ENCODE assay signal across 8 cellular contexts in the genomic region with DNA sequence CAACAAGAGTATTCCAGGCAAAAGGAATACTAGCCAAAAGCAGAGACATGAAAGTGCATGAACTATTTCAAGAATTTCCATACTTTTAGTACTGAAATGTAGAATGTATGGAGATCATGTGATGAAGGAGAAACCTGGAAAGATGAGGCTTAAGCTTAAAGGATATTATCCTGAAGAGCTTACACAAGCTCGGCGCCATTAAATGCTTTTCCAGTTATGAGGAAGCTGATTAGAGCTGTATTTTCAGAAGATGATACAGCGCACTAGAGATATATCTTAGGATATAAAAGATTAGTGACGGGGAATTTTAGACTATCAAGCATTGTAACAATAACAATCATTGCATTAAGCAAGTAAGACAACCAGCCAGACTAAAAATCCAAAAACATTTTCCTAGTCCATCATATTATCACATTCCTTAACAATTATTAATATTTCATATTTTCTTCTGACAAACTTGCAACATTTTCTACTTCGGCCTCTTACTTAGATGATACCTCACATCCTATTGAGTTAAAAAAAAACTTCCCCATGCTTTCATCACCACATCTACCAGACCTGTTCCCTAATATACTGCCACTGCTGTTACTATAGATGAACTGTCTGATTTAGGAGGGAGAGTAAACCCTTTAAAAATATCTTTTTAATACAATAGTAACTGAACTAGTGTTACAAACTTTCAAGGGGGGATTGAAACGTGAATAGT. TPM values are rescaled to one million over a fixed set of nuclear protein-coding genes. Genes with fewer than 3 reads are reported as not detected.
DNase-seq lines count a peak whose midpoint lies in the region; ATAC-seq and TF ChIP-seq lines count a peak whose summit lies in the region.

No MANE protein-coding gene starts in this region.

- intact Hi-C loops in activated CD4-positive, alpha-beta T cell treated with anti-CD3 and anti-CD28 coated beads for 36 hours (cut with DNase I, micrococcal nuclease), result loop anchor here (2.0 to 10.0 kb wide), 3 partner anchors 20 to 1652 kb away; a partner anchor contains a TSS

- CTCF ChIA-PET in activated CD4-positive, alpha-beta T cell treated with anti-CD3 and anti-CD28 coated beads for 36 hours (lab: Charles Lee), result interaction anchor here (0.5 to 2.4 kb wide), 8 partner anchors 30 to 499 kb away, joined by 3 to 11 read pairs (median 5); no protein-coding TSS in a partner anchor

- H3K36me3 ChIP-seq in iPS-15b (ENCODE audit: control insufficient read depth, insufficient read depth, low read length) (no peaks in the 10 kb centered on the region), subcutaneous abdominal adipose tissue (ENCODE audit: control insufficient read depth in 5 of 5, insufficient read depth in 5 of 5, low read length in 5 of 5) (peaks cover 5 to 12% (median 9%) of the 10 kb centered on the region in 5 donors)

- no peaks in the 10 kb centered on the region for H3K9me3 Mint-ChIP-seq in activated CD4-positive, alpha-beta T cell treated with anti-CD3 and anti-CD28 coated beads for 36 hours (ENCODE audit: low read depth)

- no peaks in the 10 kb centered on the region for H3K27me3 ChIP-seq in iPS-15b (ENCODE audit: control insufficient read depth, insufficient read depth, low read length)
- H3K27me3 ChIP-seq in subcutaneous abdominal adipose tissue (ENCODE audit: control insufficient read depth in 5 of 5, insufficient read depth in 4 of 5, low read length in 5 of 5), result no peaks in the 10 kb centered on the region

- peaks cover 34% of the 10 kb centered on the region for H3K4me1 Mint-ChIP-seq in activated CD4-positive, alpha-beta T cell treated with anti-CD3 and anti-CD28 coated beads for 36 hours

- peak overlapping the region; percentile 96 for H3K27ac Mint-ChIP-seq in activated CD4-positive, alpha-beta T cell treated with anti-CD3 and anti-CD28 coated beads for 36 hours

- POLR2A ChIA-PET in activated CD4-positive, alpha-beta T cell treated with anti-CD3 and anti-CD28 coated beads for 36 hours (lab: Charles Lee), result interaction anchor here (0.6 to 1.0 kb wide), 2 partner anchors 22 to 27 kb away, joined by 4 to 8 read pairs; no protein-coding TSS in a partner anchor

- peak overlapping the region; percentile 98 for H3K4me3 Mint-ChIP-seq in activated CD4-positive, alpha-beta T cell treated with anti-CD3 and anti-CD28 coated beads for 36 hours

- H3K9ac ChIP-seq in iPS-15b (ENCODE audit: low read depth, low read length), result no peak overlapping the region
- H3K9ac ChIP-seq in subcutaneous abdominal adipose tissue (ENCODE audit: low read length in 5 of 5), result peak overlapping the region in 3 of 5 donors; percentile 85 to 99 (median 98)

- H3K4me1 ChIP-seq in iPS-15b (ENCODE audit: control insufficient read depth, insufficient read depth, low read length) (peaks cover 25% of the 10 kb centered on the region), subcutaneous abdominal adipose tissue (ENCODE audit: control insufficient read depth in 5 of 5, insufficient read depth in 5 of 5, low read length in 5 of 5) (peaks cover 0 to 27% (median 21%) of the 10 kb centered on the region in 5 donors)

- no peak for ATAC-seq in activated CD4-positive, alpha-beta T cell treated with anti-CD3 and anti-CD28 coated beads for 36 hours
- no peak for ATAC-seq in esophagus mucosa

- DNase-seq in activated CD4-positive, alpha-beta T cell treated with anti-CD3 and anti-CD28 coated beads for 36 hours, result no peak
- DNase-seq in activated CD4-positive, alpha-beta T cell treated with anti-CD3 and anti-CD28 coated beads for 1 hour, result no peak
- DNase-seq in iPS-NIHi11 (ENCODE audit: low spot score), result no peak
- no peak for DNase-seq in stimulated activated CD4-positive, alpha-beta T cell treated with anti-CD3 and anti-CD28 coated beads, Interleukin-1b, Interleukin-23, amount 100 ng/mL, for 48 hours

- TF ChIP-seq CTCF in VCaP (conservative IDR thresholded peaks at IDR 0.05), result no peak

- peak overlapping the region; percentile 95 for H3K27ac ChIP-seq in VCaP
- H3K27ac ChIP-seq in subcutaneous abdominal adipose tissue (ENCODE audit: low read depth, low read length), result peak overlapping the region; percentile 98

- H3K9me3 ChIP-seq in iPS-15b (ENCODE audit: control insufficient read depth, insufficient read depth, low read length), result no peaks in the 10 kb centered on the region
- H3K9me3 ChIP-seq in subcutaneous abdominal adipose tissue (ENCODE audit: control insufficient read depth in 5 of 5, low read length in 5 of 5), result no peaks in the 10 kb centered on the region

- H3K36me3 Mint-ChIP-seq in activated CD4-positive, alpha-beta T cell treated with anti-CD3 and anti-CD28 coated beads for 36 hours (ENCODE audit: low read depth), result peaks cover 36% of the 10 kb centered on the region

- H3K4me3 ChIP-seq in iPS-15b (ENCODE audit: low read depth, low read length) (peak overlapping the region; percentile 94), subcutaneous abdominal adipose tissue (ENCODE audit: low read depth in 1 of 5, low read length in 5 of 5) (peak overlapping the region; percentile 73 to 96 (median 90))

- no peaks in the 10 kb centered on the region for H3K27me3 Mint-ChIP-seq in activated CD4-positive, alpha-beta T cell treated with anti-CD3 and anti-CD28 coated beads for 36 hours

RNA-seq across cellular contexts. Expression of a gene that starts 1.3 kb away (rescaled TPM):
- total RNA-seq in activated CD4-positive, alpha-beta T cell treated with anti-CD3 and anti-CD28 coated beads for 36 hours, result 10 to 100 TPM in 1 of 2 experiments, 1 to 10 TPM in 1; 9.8 to 13.3 TPM
- 24.3 TPM for total RNA-seq in esophagus mucosa

RNA-seq across cellular contexts. Expression of a gene that starts 19.9 kb away (rescaled TPM):
- under 1 TPM; 0.47 to 0.66 TPM for total RNA-seq in activated CD4-positive, alpha-beta T cell treated with anti-CD3 and anti-CD28 coated beads for 36 hours
- 0.80 TPM for total RNA-seq in esophagus mucosa

RNA-seq across cellular contexts. Expression of a gene that starts 27.8 kb away (rescaled TPM):
- 10 to 100 TPM; 20.1 to 29.1 TPM for total RNA-seq in activated CD4-positive, alpha-beta T cell treated with anti-CD3 and anti-CD28 coated beads for 36 hours
- total RNA-seq in esophagus mucosa, result 62.8 TPM
